Comparison of ENCODE assay signal across 8 cellular contexts in genomic region chr6:6547111-6547879, GRCh38. TPM values are rescaled to one million over a fixed set of nuclear protein-coding genes. Genes with fewer than 3 reads are reported as not detected.
DNase-seq lines count a peak whose midpoint lies in the region; ATAC-seq and TF ChIP-seq lines count a peak whose summit lies in the region.

No MANE protein-coding gene starts in this region.

- H3K4me3 ChIP-seq in AG04450 (ENCODE audit: low read depth, low read length) = peak overlapping the region; percentile 34

- POLR2A ChIA-PET in AG04450 (lab: Yijun Ruan, JAX) = no interaction called here

- H3K27me3 ChIP-seq in AG04450 (ENCODE audit: control insufficient read depth, insufficient read depth, low read length) = peaks cover 6% of the 10 kb centered on the region

- peaks cover 6% of the 10 kb centered on the region for H3K9me3 ChIP-seq in AG04450 (ENCODE audit: control insufficient read depth, insufficient read depth, low read length)

- CTCF ChIA-PET in AG04450 (lab: Charles Lee) = interaction anchor here (0.6 to 3.4 kb wide), 20 partner anchors 9 to 1605 kb away, joined by 3 to 37 read pairs (median 5); no protein-coding TSS in a partner anchor

- peak; percentile 88 for TF ChIP-seq CTCF in AG04450 (IDR thresholded peaks at IDR 0.05; ENCODE audit: low read depth, low read length)

- H3K27ac ChIP-seq in AG04450 (ENCODE audit: low read depth, low read length) (no peak overlapping the region), cingulate gyrus (ENCODE audit: low read depth, low read length) (peak overlapping the region; percentile 75)

- peak; percentile 47 for DNase-seq in AG04450 (ENCODE audit: low read depth, low spot score)
- DNase-seq in NCI-H2196 (lab: John Stamatoyannopoulos, UW; ENCODE audit: unreplicated experiment) = peak; percentile 78
- peak; percentile 83 for DNase-seq in activated CD4-positive, CD25-positive, alpha-beta regulatory T cell treated with anti-CD3 and anti-CD28 coated beads, Interleukin-2, amount 50 U/mL, for 72 hours
- peak; percentile 82 for DNase-seq in kidney tubule cell (ENCODE audit: low spot score)
- DNase-seq in stimulated activated CD4-positive, alpha-beta T cell treated with anti-CD3 and anti-CD28 coated beads, Interleukin-1b, Interleukin-23, amount 100 ng/mL, for 24 hours (ENCODE audit: low read depth in 4 of 4, low spot score in 1 of 4) = peak; percentile 69 to 74 (median 74)

- ATAC-seq in GM18517 (IDR thresholded peaks at IDR 0.05; ENCODE audit: unreplicated experiment) (peak; percentile 87), HG03060 (IDR thresholded peaks at IDR 0.05; ENCODE audit: low read depth, unreplicated experiment) (peak; percentile 68)

RNA-seq across cellular contexts. Expression of gene LY86, which starts 41.2 kb away (rescaled TPM):
- polyA plus RNA-seq in AG04450 (2011; rRNA removed) = not detected in 2 replicates
- not detected in 2 replicates for polyA minus RNA-seq in AG04450 (2011; rRNA and poly(A)+ RNA removed)
